1 cellular context compared by ENCODE assay signal in the genomic region with DNA sequence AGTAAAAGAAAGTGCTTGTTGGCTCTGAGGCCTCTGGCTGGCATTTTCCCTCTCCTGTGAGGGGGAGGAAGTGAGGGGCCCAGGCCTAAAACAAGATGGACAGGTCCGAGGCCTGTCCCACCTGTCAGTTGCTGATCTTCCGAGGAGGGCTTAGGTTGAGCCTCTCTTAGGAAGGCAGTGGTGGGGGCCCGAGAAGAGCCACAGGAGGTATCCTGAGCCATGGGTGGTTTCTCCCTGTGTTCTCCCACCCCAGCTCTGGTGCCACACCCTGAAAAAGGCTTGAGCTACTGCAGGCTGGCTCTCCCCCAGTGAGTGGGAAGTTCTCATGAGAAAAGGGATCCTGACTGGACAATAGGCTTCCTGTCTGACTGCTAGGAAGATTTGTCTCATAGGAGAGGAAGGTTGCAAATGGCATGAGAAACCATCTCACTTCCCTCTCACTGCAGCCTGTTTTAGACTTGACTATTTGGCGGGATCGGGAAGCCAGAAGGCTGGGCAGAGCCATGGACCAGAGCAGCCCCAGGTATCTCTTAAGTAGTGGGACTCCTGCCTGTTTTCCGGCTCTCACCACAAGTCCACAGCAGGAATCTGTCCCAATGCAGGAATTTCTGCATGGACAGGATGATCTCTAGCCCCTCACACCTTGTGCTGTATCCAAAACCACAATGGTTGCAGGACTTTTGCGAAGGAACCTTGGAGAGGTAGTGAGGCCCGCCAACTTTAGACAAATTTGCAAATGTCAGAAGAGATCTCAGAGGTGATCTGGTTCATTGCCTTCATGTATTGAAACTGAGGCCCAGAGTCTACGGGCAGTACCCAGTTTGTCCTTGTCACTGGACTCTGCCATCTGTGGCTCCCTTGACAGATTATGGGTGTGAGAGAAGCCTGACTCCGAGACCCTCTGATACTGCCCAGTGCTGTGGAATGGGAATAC.
TF ChIP-seq lines count a peak whose summit lies in the region.

No MANE protein-coding gene starts in this region.

TF ChIP-seq in HEK293, 187 proteins besides CTCF, POLR2A, EP300 and RAD21 (continued from another document):
- TF ChIP-seq, protein P1, sequence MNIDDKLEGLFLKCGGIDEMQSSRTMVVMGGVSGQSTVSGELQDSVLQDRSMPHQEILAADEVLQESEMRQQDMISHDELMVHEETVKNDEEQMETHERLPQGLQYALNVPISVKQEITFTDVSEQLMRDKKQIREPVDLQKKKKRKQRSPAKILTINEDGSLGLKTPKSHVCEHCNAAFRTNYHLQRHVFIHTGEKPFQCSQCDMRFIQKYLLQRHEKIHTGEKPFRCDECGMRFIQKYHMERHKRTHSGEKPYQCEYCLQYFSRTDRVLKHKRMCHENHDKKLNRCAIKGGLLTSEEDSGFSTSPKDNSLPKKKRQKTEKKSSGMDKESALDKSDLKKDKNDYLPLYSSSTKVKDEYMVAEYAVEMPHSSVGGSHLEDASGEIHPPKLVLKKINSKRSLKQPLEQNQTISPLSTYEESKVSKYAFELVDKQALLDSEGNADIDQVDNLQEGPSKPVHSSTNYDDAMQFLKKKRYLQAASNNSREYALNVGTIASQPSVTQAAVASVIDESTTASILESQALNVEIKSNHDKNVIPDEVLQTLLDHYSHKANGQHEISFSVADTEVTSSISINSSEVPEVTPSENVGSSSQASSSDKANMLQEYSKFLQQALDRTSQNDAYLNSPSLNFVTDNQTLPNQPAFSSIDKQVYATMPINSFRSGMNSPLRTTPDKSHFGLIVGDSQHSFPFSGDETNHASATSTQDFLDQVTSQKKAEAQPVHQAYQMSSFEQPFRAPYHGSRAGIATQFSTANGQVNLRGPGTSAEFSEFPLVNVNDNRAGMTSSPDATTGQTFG (tag by site-specific recombination; IDR thresholded peaks at IDR 0.05; ENCODE audit: borderline replicate concordance), result no peak
- no peak for TF ChIP-seq SCRT2 (tag by site-specific recombination; IDR thresholded peaks at IDR 0.05)
- TF ChIP-seq, protein P2, sequence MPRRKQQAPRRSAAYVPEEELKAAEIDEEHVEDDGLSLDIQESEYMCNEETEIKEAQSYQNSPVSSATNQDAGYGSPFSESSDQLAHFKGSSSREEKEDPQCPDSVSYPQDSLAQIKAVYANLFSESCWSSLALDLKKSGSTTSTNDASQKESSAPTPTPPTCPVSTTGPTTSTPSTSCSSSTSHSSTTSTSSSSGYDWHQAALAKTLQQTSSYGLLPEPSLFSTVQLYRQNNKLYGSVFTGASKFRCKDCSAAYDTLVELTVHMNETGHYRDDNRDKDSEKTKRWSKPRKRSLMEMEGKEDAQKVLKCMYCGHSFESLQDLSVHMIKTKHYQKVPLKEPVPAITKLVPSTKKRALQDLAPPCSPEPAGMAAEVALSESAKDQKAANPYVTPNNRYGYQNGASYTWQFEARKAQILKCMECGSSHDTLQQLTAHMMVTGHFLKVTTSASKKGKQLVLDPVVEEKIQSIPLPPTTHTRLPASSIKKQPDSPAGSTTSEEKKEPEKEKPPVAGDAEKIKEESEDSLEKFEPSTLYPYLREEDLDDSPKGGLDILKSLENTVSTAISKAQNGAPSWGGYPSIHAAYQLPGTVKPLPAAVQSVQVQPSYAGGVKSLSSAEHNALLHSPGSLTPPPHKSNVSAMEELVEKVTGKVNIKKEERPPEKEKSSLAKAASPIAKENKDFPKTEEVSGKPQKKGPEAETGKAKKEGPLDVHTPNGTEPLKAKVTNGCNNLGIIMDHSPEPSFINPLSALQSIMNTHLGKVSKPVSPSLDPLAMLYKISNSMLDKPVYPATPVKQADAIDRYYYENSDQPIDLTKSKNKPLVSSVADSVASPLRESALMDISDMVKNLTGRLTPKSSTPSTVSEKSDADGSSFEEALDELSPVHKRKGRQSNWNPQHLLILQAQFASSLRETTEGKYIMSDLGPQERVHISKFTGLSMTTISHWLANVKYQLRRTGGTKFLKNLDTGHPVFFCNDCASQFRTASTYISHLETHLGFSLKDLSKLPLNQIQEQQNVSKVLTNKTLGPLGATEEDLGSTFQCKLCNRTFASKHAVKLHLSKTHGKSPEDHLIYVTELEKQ (tag by site-specific recombination; IDR thresholded peaks at IDR 0.05; ENCODE audit: borderline replicate concordance), result no peak
